Comparison of ENCODE assay signal across 1 cellular context in genomic region chr11:64389851-64390250, GRCh38.
TF ChIP-seq lines count a peak whose summit lies in the region.

No MANE protein-coding gene starts in this region.

TF ChIP-seq in HepG2, 621 proteins besides CTCF, POLR2A, EP300 and RAD21:
- TF ChIP-seq ZNF431 (CRISPR knock-in tag; IDR thresholded peaks at IDR 0.05; ENCODE audit: borderline replicate concordance, low read depth) (no peak), BORCS8-MEF2B (CRISPR knock-in tag; IDR thresholded peaks at IDR 0.05) (no peak), ZNF329 (CRISPR knock-in tag; IDR thresholded peaks at IDR 0.05; ENCODE audit: low read depth) (peak; percentile 94)
